ENCODE assay signal across 9 cellular contexts in genomic region chr1:84298336-84298687, GRCh38. TPM values are rescaled to one million over a fixed set of nuclear protein-coding genes. Genes with fewer than 3 reads are reported as not detected.
A peak's percentile ranks its signal among the peaks of the same experiment; 100 is the strongest.
DNase-seq lines count a peak whose midpoint lies in the region; ATAC-seq, FAIRE-seq and TF ChIP-seq lines count a peak whose summit lies in the region.
"Had no signal": no experiment of that assay in that cellular context is flagged by ENCODE, and none has a peak within 500 bp of the region (broad histone marks: within the 10 kb centered on the region; RNA-seq: fewer than 3 reads in every experiment).

No MANE protein-coding gene starts in this region.

- no peaks in the 10 kb centered on the region for H4K20me1 ChIP-seq in endothelial cell of umbilical vein (replicated peaks; ENCODE audit: control insufficient read depth, extremely low read depth, insufficient read depth, low read length)

- DNase-seq in AG08395 (ENCODE audit: low spot score): peak; percentile 65
- peak; percentile 57 for DNase-seq in NCI-H345 (lab: John Stamatoyannopoulos, UW)
- peak; percentile 60 for DNase-seq in activated CD8-positive, alpha-beta memory T cell treated with anti-CD3 and anti-CD28 coated beads, Interleukin-2, amount 50 U/mL, for 4 hours
- DNase-seq in endothelial cell of umbilical vein (ENCODE audit: low read depth, low spot score): peak; percentile 61
- peak; percentile 13 for DNase-seq in stimulated activated naive CD4-positive, alpha-beta T cell treated with Interleukin-2 at 50 U/mL for 16 hours (lab: John Stamatoyannopoulos, UW)

- peak; percentile 79 for ATAC-seq in GM18502 (IDR thresholded peaks at IDR 0.05; ENCODE audit: poor library complexity, unreplicated experiment)
- peak; percentile 58 for ATAC-seq in HG02870 (IDR thresholded peaks at IDR 0.05; ENCODE audit: unreplicated experiment)

- intact Hi-C loops in endothelial cell of umbilical vein (cut with micrococcal nuclease): loop anchor here (1.0 to 2.0 kb wide), 2 partner anchors 51 to 124 kb away; no protein-coding TSS in a partner anchor

- H3K9me3 ChIP-seq in endothelial cell of umbilical vein (replicated peaks; ENCODE audit: control insufficient read depth, insufficient read depth, low read length): peaks cover 2% of the 10 kb centered on the region
- peaks cover 17% of the 10 kb centered on the region for H3K9me3 ChIP-seq in mesodermal cell (ENCODE audit: control insufficient read depth, low read length)

- H3K4me1 ChIP-seq in endothelial cell of umbilical vein (ENCODE audit: control insufficient read depth, extremely low read depth, insufficient read depth, low read length): peaks cover 46% of the 10 kb centered on the region
- H3K4me1 ChIP-seq in mesodermal cell (ENCODE audit: control insufficient read depth, insufficient read depth, low read length, poor library complexity, severe bottlenecking): no peaks in the 10 kb centered on the region

- CTCF ChIA-PET in endothelial cell of umbilical vein (lab: Charles Lee): interaction anchor here (0.7 to 2.6 kb wide), 5 partner anchors 30 to 157 kb away, joined by 3 to 16 read pairs (median 7); partner anchors contain the start of gene PRKACB

- H3K4me3 ChIP-seq in endothelial cell of umbilical vein (replicated peaks in 1 of 3; ENCODE audit: insufficient read depth in 1 of 3, low read depth in 1 of 3, low read length in 3 of 3) (peak overlapping the region; percentile 72 to 94 (median 78)), mesodermal cell (ENCODE audit: extremely low read depth, insufficient read depth, low read length, poor library complexity, severe bottlenecking) (peak overlapping the region; percentile 83)

- POLR2A ChIA-PET in endothelial cell of umbilical vein (lab: Charles Lee): interaction anchor here (1.0 kb wide), 1 partner anchor 154 kb away, joined by 5 read pairs; the partner anchor contains the start of gene PRKACB

- no peaks in the 10 kb centered on the region for H3K9me1 ChIP-seq in endothelial cell of umbilical vein (replicated peaks; ENCODE audit: control insufficient read depth, extremely low read depth, insufficient read depth, low read length)

- H2AFZ ChIP-seq in endothelial cell of umbilical vein (ENCODE audit: low read depth, low read length): peak overlapping the region; percentile 79

- BruUV-seq in endothelial cell of umbilical vein (replicated peaks; lab: Mats Ljungman, UMichigan): no TSS peak

- WGBS in mesodermal cell (ENCODE audit: insufficient coverage in 2 of 2), 2 experiments: 1% methylated on average over 20 of the region's 34 CpGs; no CpG with 5 or more reads in 1 of the 2 experiments

- peak overlapping the region; percentile 75 for H3K27ac ChIP-seq in endothelial cell of umbilical vein (ENCODE audit: insufficient read depth, low read depth, low read length)
- peak overlapping the region; percentile 51 for H3K27ac ChIP-seq in mesodermal cell (ENCODE audit: low read depth, low read length, severe bottlenecking)

- H3K4me2 ChIP-seq in endothelial cell of umbilical vein (ENCODE audit: insufficient read depth, low read length): peak overlapping the region; percentile 58

- no peaks in the 10 kb centered on the region for H3K79me2 ChIP-seq in endothelial cell of umbilical vein (ENCODE audit: control insufficient read depth, insufficient read depth, low read length)

- H3K27me3 ChIP-seq in endothelial cell of umbilical vein (ENCODE audit: control insufficient read depth in 2 of 2, insufficient read depth in 2 of 2, low read length in 2 of 2): no peaks in the 10 kb centered on the region

- dilution Hi-C loops in endothelial cell of umbilical vein (cut with MboI; ENCODE audit: extremely low pct_ligation_motif_present, low sequenced_read_pairs): no loop called here

- no peak for TF ChIP-seq CTCF in endothelial cell of umbilical vein (IDR thresholded peaks at IDR 0.05; ENCODE audit: extremely low read depth in 1 of 2, insufficient read depth in 1 of 2, low read depth in 1 of 2, low read length in 2 of 2)

- TF ChIP-seq POLR2A in endothelial cell of umbilical vein (IDR thresholded peaks at IDR 0.05; ENCODE audit: low read depth, low read length): peak; percentile 73

- no peak for FAIRE-seq in endothelial cell of umbilical vein (lab: Jason Lieb, UNC)

- H3K36me3 ChIP-seq in endothelial cell of umbilical vein (ENCODE audit: control insufficient read depth in 2 of 2, extremely low read depth in 1 of 2, insufficient read depth in 2 of 2, low read length in 2 of 2) (no peaks in the 10 kb centered on the region), mesodermal cell (ENCODE audit: control insufficient read depth, insufficient read depth, low read length) (no peaks in the 10 kb centered on the region)

- H3K9ac ChIP-seq in endothelial cell of umbilical vein (replicated peaks; ENCODE audit: extremely low read depth, insufficient read depth, low read length): peak overlapping the region; percentile 77

TF ChIP-seq in endothelial cell of umbilical vein, 7 proteins besides CTCF, POLR2A, EP300 and RAD21:
- TF ChIP-seq POLR2AphosphoS5 (IDR thresholded peaks at IDR 0.05; ENCODE audit: insufficient read depth, low read depth, low read length): peak; percentile 62
- no peak for TF ChIP-seq MAX (IDR thresholded peaks at IDR 0.05; ENCODE audit: insufficient read depth, insufficient read length)
- no peak for TF ChIP-seq EZH2 (IDR thresholded peaks at IDR 0.05; ENCODE audit: borderline replicate concordance, low read depth, low read length, severe bottlenecking)
- TF ChIP-seq MYC (IDR thresholded peaks at IDR 0.05; ENCODE audit: low read depth, low read length): peak; percentile 42
- no peak for TF ChIP-seq GATA2 (IDR thresholded peaks at IDR 0.05; ENCODE audit: insufficient read depth, insufficient read length, low read depth, low read length)
- no peak for TF ChIP-seq JUN (IDR thresholded peaks at IDR 0.05; ENCODE audit: borderline replicate concordance, insufficient read depth, insufficient read length, low read depth)
- no peak for TF ChIP-seq FOS (IDR thresholded peaks at IDR 0.05; ENCODE audit: borderline replicate concordance, insufficient read depth, low read length)

RNA-seq across cellular contexts. Expression of gene SAMD13, which starts 3.2 kb away (rescaled TPM):
- total RNA-seq in endothelial cell of umbilical vein: 3.9 and 4.8 TPM in 2 replicates
- polyA plus RNA-seq in endothelial cell of umbilical vein: 0.65 and 1.2 TPM in 2 replicates
- polyA plus RNA-seq in endothelial cell of umbilical vein (2011; cell fraction: cytosol; rRNA removed): 1.3 TPM in 2 replicates
- 0.74 TPM in 2 replicates for polyA plus RNA-seq in endothelial cell of umbilical vein (2011; cell fraction: nucleus; rRNA removed)
- 2.1 and 2.4 TPM in 2 replicates for polyA plus RNA-seq in endothelial cell of umbilical vein (2012)
- 0.75 and 1.5 TPM in 2 replicates for polyA minus RNA-seq in endothelial cell of umbilical vein
- polyA minus RNA-seq in endothelial cell of umbilical vein (2011; cell fraction: cytosol; rRNA and poly(A)+ RNA removed): not detected
- polyA minus RNA-seq in endothelial cell of umbilical vein (2011; cell fraction: nucleus; rRNA and poly(A)+ RNA removed): 1.2 and 2.1 TPM in 2 replicates
- 2.8 TPM for polyA plus RNA-seq in mesodermal cell (2013, experiment 1 of 2)
- 3.3 TPM for polyA plus RNA-seq in mesodermal cell (2013, experiment 2 of 2)
- total RNA-seq: T-helper 1 cell treated with Interleukin-12 subunit alpha and Interleukin-12 subunit beta and Interleukin-4 antibody, amounts not matched to agents 30 ng/mL and 1 ng/mL, for 36 hours had no signal

Comparison
In these comparisons a context has a peak if more than half of its experiments do, and no peak if none do; other contexts are left out.
1. Peak in every context shown above with its lines: DNase-seq, ATAC-seq, H3K4me3 ChIP-seq and H3K27ac ChIP-seq.
2. DNase-seq: peak in every context shown above with its lines; median percentile 65 in AG08395; 61 in endothelial cell of umbilical vein; 60 in activated CD8-positive, alpha-beta memory T cell treated with anti-CD3 and anti-CD28 coated beads, Interleukin-2, amount 50 U/mL, for 4 hours; 57 in NCI-H345; 13 in stimulated activated naive CD4-positive, alpha-beta T cell treated with Interleukin-2 at 50 U/mL for 16 hours.